Comparison of ENCODE assay signal across 12 cellular contexts in the genomic region with DNA sequence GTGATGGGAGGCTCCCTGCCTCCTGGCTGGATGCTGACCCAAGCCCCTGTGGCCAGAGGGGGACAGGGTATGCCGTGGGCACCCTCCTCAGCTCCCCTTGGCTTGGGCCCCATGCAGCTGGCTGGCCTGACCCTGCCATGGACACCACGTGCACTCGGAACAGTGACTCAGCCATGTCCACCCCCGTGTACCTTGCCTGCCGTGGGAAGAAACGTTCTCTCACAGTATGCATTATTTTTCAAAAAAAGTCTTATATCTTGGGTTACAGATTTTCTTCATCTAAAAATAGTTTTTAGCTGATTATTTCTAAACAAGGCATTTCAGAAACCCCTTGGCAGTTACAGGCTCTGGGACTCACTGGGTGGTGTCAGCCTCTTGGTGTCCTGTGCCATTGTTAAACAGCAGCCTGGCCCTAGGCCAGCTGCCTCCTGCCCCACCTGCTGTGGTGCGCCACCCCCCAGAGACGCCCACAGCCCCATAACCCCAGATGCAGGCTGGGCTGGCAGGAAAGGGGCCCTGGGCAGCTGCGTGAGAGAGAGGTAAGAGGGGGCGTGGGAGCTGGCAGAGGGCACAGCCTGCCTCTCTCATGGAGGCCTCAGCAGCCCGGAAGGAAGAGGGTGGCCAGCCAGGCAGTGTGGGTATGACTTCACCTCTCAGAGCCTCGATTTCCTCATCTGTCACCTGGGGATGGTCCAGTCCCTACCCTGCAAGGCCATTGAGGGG.
DNase-seq lines count a peak whose midpoint lies in the region; ATAC-seq and TF ChIP-seq lines count a peak whose summit lies in the region.
"Had no signal": no experiment of that assay in that cellular context is flagged by ENCODE, and none has a peak within 500 bp of the region (broad histone marks: within the 10 kb centered on the region; RNA-seq: fewer than 3 reads in every experiment).

No MANE protein-coding gene starts in this region.

- H3K4me3 Mint-ChIP-seq in CD8-positive, alpha-beta memory T cell: no peak overlapping the region
- H3K4me3 Mint-ChIP-seq: CD4-positive, CD25-positive, alpha-beta regulatory T cell; central memory CD8-positive, alpha-beta T cell; IgD-negative memory B cell had no signal

- no peaks in the 10 kb centered on the region for H3K9me3 ChIP-seq in HEK293 (ENCODE audit: control insufficient read depth, insufficient read depth, low read depth, low read length)
- H3K9me3 ChIP-seq in CD8-positive, alpha-beta memory T cell (ENCODE audit: low read length): no peaks in the 10 kb centered on the region

- DNase-seq in 8988T (peak; percentile 3), brain microvascular endothelial cell (peak; percentile 37), lung microvascular endothelial cell (ENCODE audit: low read depth in 2 of 2) (peak; percentile 70 to 77)
- DNase-seq in effector CD8-positive, alpha-beta T cell (lab: John Stamatoyannopoulos, UW): no peak
- DNase-seq in activated CD4-positive, alpha-beta T cell treated with anti-CD3 and anti-CD28 coated beads, Interleukin-2, amount 50 U/mL, for 48 hours: no peak
- no peak for DNase-seq in CD8-positive, alpha-beta memory T cell
- DNase-seq: CD4-positive, CD25-positive, alpha-beta regulatory T cell; NK-92 treated with Interleukin-12 subunit alpha and Interleukin-12 subunit beta, amount 100 ng/mL, for 24 hours had no signal

- in situ Hi-C loops in brain microvascular endothelial cell (cut with HindIII; ENCODE audit: low pct_ligation_motif_present, low sequenced_read_pairs): no loop called here

- peaks cover 0 to 5% of the 10 kb centered on the region in 2 experiments; a peak in 1 of 3 replicates for H3K36me3 ChIP-seq in HEK293 (ENCODE audit: control insufficient read depth in 2 of 2, insufficient read depth in 1 of 2, low read length in 2 of 2)
- no peaks in the 10 kb centered on the region for H3K36me3 ChIP-seq in brain microvascular endothelial cell (replicated peaks)
- no peaks in the 10 kb centered on the region for H3K36me3 ChIP-seq in CD8-positive, alpha-beta memory T cell (ENCODE audit: insufficient read depth, low read length)

- H3K27ac ChIP-seq in HEK293 (ENCODE audit: extremely low read depth, low read depth, low read length): no peak overlapping the region
- no peak overlapping the region for H3K27ac ChIP-seq in brain microvascular endothelial cell
- H3K27ac ChIP-seq in CD8-positive, alpha-beta memory T cell (ENCODE audit: low read depth, low read length): no peak overlapping the region

- no peaks in the 10 kb centered on the region for H3K27me3 Mint-ChIP-seq in CD8-positive, alpha-beta memory T cell
- H3K27me3 Mint-ChIP-seq: CD4-positive, CD25-positive, alpha-beta regulatory T cell; central memory CD8-positive, alpha-beta T cell had no signal

- H3K4me1 ChIP-seq in HEK293 (ENCODE audit: control insufficient read depth, insufficient read depth, low read length): no peaks in the 10 kb centered on the region
- no peaks in the 10 kb centered on the region for H3K4me1 ChIP-seq in CD8-positive, alpha-beta memory T cell (ENCODE audit: insufficient read depth, low read length)

- no peaks in the 10 kb centered on the region for H3K27me3 ChIP-seq in brain microvascular endothelial cell (replicated peaks)
- H3K27me3 ChIP-seq in CD8-positive, alpha-beta memory T cell (ENCODE audit: insufficient read depth, low read length, poor library complexity, severe bottlenecking): no peaks in the 10 kb centered on the region

- H3K27ac Mint-ChIP-seq in CD8-positive, alpha-beta memory T cell: no peak overlapping the region
- H3K27ac Mint-ChIP-seq: IgD-negative memory B cell had no signal

- CTCF ChIA-PET in HEK293 (lab: Yijun Ruan, JAX): interaction anchor here (0.7 kb wide), 1 partner anchor 54 kb away, joined by 3 read pairs; no protein-coding TSS in a partner anchor
- CTCF ChIA-PET in CD8-positive, alpha-beta memory T cell (lab: Charles Lee): no interaction called here

- no peak for ATAC-seq in GM21381 (IDR thresholded peaks at IDR 0.05; ENCODE audit: unreplicated experiment)

- H3K36me3 Mint-ChIP-seq in CD8-positive, alpha-beta memory T cell: no peaks in the 10 kb centered on the region
- H3K36me3 Mint-ChIP-seq: CD4-positive, CD25-positive, alpha-beta regulatory T cell; IgD-negative memory B cell had no signal

- TF ChIP-seq CTCF in HEK293 (tag by site-specific recombination; IDR thresholded peaks at IDR 0.05): no peak
- TF ChIP-seq CTCF in brain microvascular endothelial cell (IDR thresholded peaks at IDR 0.05; ENCODE audit: low read depth, low read length, missing control alignments): no peak

- H3K4me1 Mint-ChIP-seq in CD8-positive, alpha-beta memory T cell: no peaks in the 10 kb centered on the region
- H3K4me1 Mint-ChIP-seq: CD4-positive, CD25-positive, alpha-beta regulatory T cell; central memory CD8-positive, alpha-beta T cell; IgD-negative memory B cell had no signal

- no peaks in the 10 kb centered on the region for H3K9me3 Mint-ChIP-seq in CD8-positive, alpha-beta memory T cell
- H3K9me3 Mint-ChIP-seq: CD4-positive, CD25-positive, alpha-beta regulatory T cell; central memory CD8-positive, alpha-beta T cell; IgD-negative memory B cell had no signal

- H3K4me3 ChIP-seq in HEK293 (ENCODE audit: low read depth, low read length) (no peak overlapping the region), brain microvascular endothelial cell (ENCODE audit: low read depth, low read length) (no peak overlapping the region)
- H3K4me3 ChIP-seq in CD8-positive, alpha-beta memory T cell (ENCODE audit: low read length): no peak overlapping the region

- POLR2A ChIA-PET in HEK293 (lab: Yijun Ruan, JAX): no interaction called here
- POLR2A ChIA-PET in CD8-positive, alpha-beta memory T cell (lab: Charles Lee): no interaction called here

TF ChIP-seq in HEK293, 187 proteins besides CTCF, POLR2A, EP300 and RAD21 (continues in another document):
- TF ChIP-seq REPIN1 (tag by site-specific recombination; IDR thresholded peaks at IDR 0.05; ENCODE audit: low read depth) (no peak), ZNF133 (tag by site-specific recombination; IDR thresholded peaks at IDR 0.05) (no peak), ZNF677 (tag by site-specific recombination; IDR thresholded peaks at IDR 0.05) (no peak), ZNF558 (tag by site-specific recombination; IDR thresholded peaks at IDR 0.05) (no peak), ZFP41 (tag by site-specific recombination; IDR thresholded peaks at IDR 0.05; ENCODE audit: borderline replicate concordance) (no peak), ZNF239 (tag by site-specific recombination; IDR thresholded peaks at IDR 0.05) (no peak), ZNF366 (tag by site-specific recombination; conservative IDR thresholded peaks at IDR 0.05) (no peak), KLF10 (tag by site-specific recombination; IDR thresholded peaks at IDR 0.05) (no peak), ZNF843 (tag by site-specific recombination; IDR thresholded peaks at IDR 0.05) (no peak), ZFHX2 (tag by site-specific recombination; conservative IDR thresholded peaks at IDR 0.05) (peak; percentile 92), MZF1 (tag by site-specific recombination; IDR thresholded peaks at IDR 0.05; ENCODE audit: borderline replicate concordance) (no peak), IKZF3 (tag by site-specific recombination; IDR thresholded peaks at IDR 0.05) (no peak), ZBTB10 (tag by site-specific recombination; IDR thresholded peaks at IDR 0.05) (no peak), ZNF621 (tag by site-specific recombination; IDR thresholded peaks at IDR 0.05) (no peak), YY2 (tag by site-specific recombination; IDR thresholded peaks at IDR 0.05) (no peak), EGR2 (tag by site-specific recombination; IDR thresholded peaks at IDR 0.05; ENCODE audit: low read depth) (peak; percentile 84), ZNF785 (tag by site-specific recombination; IDR thresholded peaks at IDR 0.05) (no peak), WT1 (tag by site-specific recombination; IDR thresholded peaks at IDR 0.05) (no peak)
- TF ChIP-seq, protein P1, sequence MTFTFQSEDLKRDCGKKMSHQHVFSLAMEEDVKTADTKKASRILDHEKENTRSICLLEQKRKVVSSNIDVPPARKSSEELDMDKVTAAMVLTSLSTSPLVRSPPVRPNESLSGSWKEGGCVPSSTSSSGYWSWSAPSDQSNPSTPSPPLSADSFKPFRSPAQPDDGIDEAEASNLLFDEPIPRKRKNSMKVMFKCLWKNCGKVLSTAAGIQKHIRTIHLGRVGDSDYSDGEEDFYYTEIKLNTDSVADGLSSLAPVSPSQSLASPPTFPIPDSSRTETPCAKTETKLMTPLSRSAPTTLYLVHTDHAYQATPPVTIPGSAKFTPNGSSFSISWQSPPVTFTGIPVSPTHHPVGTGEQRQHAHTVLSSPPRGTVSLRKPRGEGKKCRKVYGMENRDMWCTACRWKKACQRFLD (tag by site-specific recombination; IDR thresholded peaks at IDR 0.05): no peak
- TF ChIP-seq, protein P2, sequence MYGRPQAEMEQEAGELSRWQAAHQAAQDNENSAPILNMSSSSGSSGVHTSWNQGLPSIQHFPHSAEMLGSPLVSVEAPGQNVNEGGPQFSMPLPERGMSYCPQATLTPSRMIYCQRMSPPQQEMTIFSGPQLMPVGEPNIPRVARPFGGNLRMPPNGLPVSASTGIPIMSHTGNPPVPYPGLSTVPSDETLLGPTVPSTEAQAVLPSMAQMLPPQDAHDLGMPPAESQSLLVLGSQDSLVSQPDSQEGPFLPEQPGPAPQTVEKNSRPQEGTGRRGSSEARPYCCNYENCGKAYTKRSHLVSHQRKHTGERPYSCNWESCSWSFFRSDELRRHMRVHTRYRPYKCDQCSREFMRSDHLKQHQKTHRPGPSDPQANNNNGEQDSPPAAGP (tag by site-specific recombination; IDR thresholded peaks at IDR 0.05): no peak

Comparison
In these comparisons a context has a peak if more than half of its experiments do, and no peak if none do; other contexts are left out.
1. DNase-seq: peak in 8988T (single experiment), brain microvascular endothelial cell (single experiment) and lung microvascular endothelial cell (2 of 2); none in effector CD8-positive, alpha-beta T cell (single experiment), activated CD4-positive, alpha-beta T cell treated with anti-CD3 and anti-CD28 coated beads, Interleukin-2, amount 50 U/mL, for 48 hours (0 of 2) and CD8-positive, alpha-beta memory T cell (0 of 5).